15 cellular contexts compared by ENCODE assay signal in the genomic region with DNA sequence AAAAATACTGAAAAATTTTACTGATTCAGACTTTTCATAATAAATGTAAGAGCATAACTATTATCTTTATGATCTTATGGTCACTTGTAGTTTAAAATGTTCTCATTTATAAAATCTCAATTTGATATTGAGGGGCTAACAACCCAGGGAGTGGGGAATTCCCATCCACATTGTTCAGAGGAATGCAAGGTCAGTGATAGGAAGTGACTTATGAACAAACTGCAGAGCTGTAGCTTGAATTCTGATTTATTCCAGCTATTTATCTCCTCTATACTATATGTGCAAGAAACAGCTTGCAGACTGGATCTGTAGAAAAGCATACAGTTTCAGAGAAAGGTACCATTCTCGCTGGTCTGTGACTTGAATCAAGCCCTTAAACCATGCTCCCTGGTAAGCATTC.
DNase-seq lines count a peak whose midpoint lies in the region; ATAC-seq and TF ChIP-seq lines count a peak whose summit lies in the region.
"Had no signal": no experiment of that assay in that cellular context is flagged by ENCODE, and none has a peak within 500 bp of the region (broad histone marks: within the 10 kb centered on the region; RNA-seq: fewer than 3 reads in every experiment).

No MANE protein-coding gene starts in this region.

- H3K4me3 Mint-ChIP-seq in GM23338 (no peak overlapping the region), chondrocyte (ENCODE audit: unreplicated experiment) (no peak overlapping the region)
- H3K4me3 Mint-ChIP-seq: CD14-positive monocyte had no signal

- TF ChIP-seq CTCF in GM23338 (conservative IDR thresholded peaks at IDR 0.05; ENCODE audit: low read depth in 2 of 2) = no peak
- no peak for TF ChIP-seq CTCF in chondrocyte (IDR thresholded peaks at IDR 0.05)

- H3K9ac ChIP-seq in stomach smooth muscle (ENCODE audit: low read length in 2 of 2) = no peak overlapping the region

- H3K27ac Mint-ChIP-seq in GM23338 (no peak overlapping the region), chondrocyte (ENCODE audit: unreplicated experiment) (peak overlapping the region; percentile 73)

- DNase-seq in GM23338 (ENCODE audit: low spot score) = no peak
- DNase-seq in chondrocyte (ENCODE audit: low spot score) = no peak
- DNase-seq in activated CD4-positive, alpha-beta T cell treated with anti-CD3 and anti-CD28 coated beads, Interleukin-2, amount 50 U/mL, for 1 hour = no peak
- no peak for DNase-seq in stimulated activated CD4-positive, alpha-beta T cell treated with anti-CD3 and anti-CD28 coated beads, Interleukin-4, amount 100 ng/mL, for 1 hour
- DNase-seq: HCEC 1CT, NCI-H1436, NCI-H2029 treated with DMSO at 0.1 percent for 48 hours, NCI-H748 treated with DMSO at 0.1 percent for 48 hours, OCI-M1, SHP77 treated with DMSO at 0.1 percent for 48 hours had no signal

- no peaks in the 10 kb centered on the region for H3F3A ChIP-seq in GM23338 (replicated peaks; ENCODE audit: low read depth)

- H3K9me3 Mint-ChIP-seq in GM23338 (peaks cover 3% of the 10 kb centered on the region; the same call in 1 of the 3 replicates), chondrocyte (ENCODE audit: low read depth) (peaks cover 5% of the 10 kb centered on the region)

- H3K4me3 ChIP-seq in GM23338 (no peak overlapping the region), muscle layer of duodenum (ENCODE audit: low read depth in 1 of 2, low read length in 2 of 2) (no peak overlapping the region), stomach smooth muscle (ENCODE audit: low read length in 2 of 2) (no peak overlapping the region)

- H3K36me3 ChIP-seq in GM23338 (ENCODE audit: insufficient read depth) (no peaks in the 10 kb centered on the region), muscle layer of duodenum (ENCODE audit: control insufficient read depth in 1 of 2, insufficient read depth in 2 of 2, low read length in 2 of 2) (peaks cover 0 to 14% of the 10 kb centered on the region in 2 donors), stomach smooth muscle (ENCODE audit: control insufficient read depth in 2 of 2, insufficient read depth in 2 of 2, low read length in 2 of 2) (no peaks in the 10 kb centered on the region)

- H3K4me2 ChIP-seq in GM23338 = no peak overlapping the region

- H3K79me2 ChIP-seq in GM23338 (replicated peaks; ENCODE audit: insufficient read depth) = no peaks in the 10 kb centered on the region; the same call in 1 of the 2 replicates

- H3K27me3 Mint-ChIP-seq in GM23338 (ENCODE audit: insufficient read depth, low read depth, poor library complexity) = peaks cover 4% of the 10 kb centered on the region
- H3K27me3 Mint-ChIP-seq in chondrocyte (ENCODE audit: low read depth) = no peaks in the 10 kb centered on the region

- H3K9me2 ChIP-seq in GM23338 (ENCODE audit: insufficient read depth) = no peaks in the 10 kb centered on the region

- H3K36me3 Mint-ChIP-seq in GM23338 (ENCODE audit: low read depth) (peaks cover 14% of the 10 kb centered on the region), chondrocyte (ENCODE audit: low read depth) (peaks cover 12% of the 10 kb centered on the region)

- 0 out of 2 replicates have a peak, but pooled peaks cover 2% of the 10 kb centered on the region for H4K20me1 ChIP-seq in GM23338 (replicated peaks; ENCODE audit: insufficient read depth)

- no peak for ATAC-seq in GM23338
- no peak for ATAC-seq in GM21390 (IDR thresholded peaks at IDR 0.05; ENCODE audit: unreplicated experiment)

- no peaks in the 10 kb centered on the region for H3K27me3 ChIP-seq in GM23338 (ENCODE audit: insufficient read depth)
- H3K27me3 ChIP-seq in muscle layer of duodenum (ENCODE audit: low read depth, low read length) = no peaks in the 10 kb centered on the region
- H3K27me3 ChIP-seq in stomach smooth muscle (ENCODE audit: control insufficient read depth in 1 of 2, insufficient read depth in 2 of 2, low read length in 2 of 2) = no peaks in the 10 kb centered on the region

- H3K27ac ChIP-seq in GM23338 (ENCODE audit: low read depth) (peak overlapping the region; percentile 53; the same call in 1 of the 2 replicates), muscle layer of duodenum (ENCODE audit: low read length) (peak overlapping the region; percentile 46), stomach smooth muscle (ENCODE audit: low read length) (peak overlapping the region; percentile 0)
- H3K27ac ChIP-seq: HL-60 had no signal

- peaks cover 19% of the 10 kb centered on the region for H3K4me1 ChIP-seq in GM23338 (ENCODE audit: insufficient read depth)
- H3K4me1 ChIP-seq in muscle layer of duodenum (ENCODE audit: control insufficient read depth in 1 of 2, insufficient read depth in 2 of 2, low read length in 2 of 2) = peaks cover 11 to 32% of the 10 kb centered on the region in 2 donors
- H3K4me1 ChIP-seq in stomach smooth muscle (ENCODE audit: control insufficient read depth, insufficient read depth, low read length) = peaks cover 24% of the 10 kb centered on the region

- H2AFZ ChIP-seq in GM23338 = no peak overlapping the region

- H3K9me3 ChIP-seq in muscle layer of duodenum (ENCODE audit: control insufficient read depth in 1 of 2, low read length in 2 of 2) (no peaks in the 10 kb centered on the region), stomach smooth muscle (ENCODE audit: control insufficient read depth in 2 of 2, low read length in 2 of 2) (no peaks in the 10 kb centered on the region)

- H3K4me1 Mint-ChIP-seq in GM23338 (peaks cover 29% of the 10 kb centered on the region), chondrocyte (ENCODE audit: low read depth) (peaks cover 66% of the 10 kb centered on the region)
- H3K4me1 Mint-ChIP-seq: CD14-positive monocyte had no signal

TF ChIP-seq in GM23338, 12 proteins besides CTCF, POLR2A, EP300 and RAD21 (continues in another document):
- TF ChIP-seq STAT1 (IDR thresholded peaks at IDR 0.05; ENCODE audit: unreplicated experiment) = no peak
- TF ChIP-seq, protein P1, sequence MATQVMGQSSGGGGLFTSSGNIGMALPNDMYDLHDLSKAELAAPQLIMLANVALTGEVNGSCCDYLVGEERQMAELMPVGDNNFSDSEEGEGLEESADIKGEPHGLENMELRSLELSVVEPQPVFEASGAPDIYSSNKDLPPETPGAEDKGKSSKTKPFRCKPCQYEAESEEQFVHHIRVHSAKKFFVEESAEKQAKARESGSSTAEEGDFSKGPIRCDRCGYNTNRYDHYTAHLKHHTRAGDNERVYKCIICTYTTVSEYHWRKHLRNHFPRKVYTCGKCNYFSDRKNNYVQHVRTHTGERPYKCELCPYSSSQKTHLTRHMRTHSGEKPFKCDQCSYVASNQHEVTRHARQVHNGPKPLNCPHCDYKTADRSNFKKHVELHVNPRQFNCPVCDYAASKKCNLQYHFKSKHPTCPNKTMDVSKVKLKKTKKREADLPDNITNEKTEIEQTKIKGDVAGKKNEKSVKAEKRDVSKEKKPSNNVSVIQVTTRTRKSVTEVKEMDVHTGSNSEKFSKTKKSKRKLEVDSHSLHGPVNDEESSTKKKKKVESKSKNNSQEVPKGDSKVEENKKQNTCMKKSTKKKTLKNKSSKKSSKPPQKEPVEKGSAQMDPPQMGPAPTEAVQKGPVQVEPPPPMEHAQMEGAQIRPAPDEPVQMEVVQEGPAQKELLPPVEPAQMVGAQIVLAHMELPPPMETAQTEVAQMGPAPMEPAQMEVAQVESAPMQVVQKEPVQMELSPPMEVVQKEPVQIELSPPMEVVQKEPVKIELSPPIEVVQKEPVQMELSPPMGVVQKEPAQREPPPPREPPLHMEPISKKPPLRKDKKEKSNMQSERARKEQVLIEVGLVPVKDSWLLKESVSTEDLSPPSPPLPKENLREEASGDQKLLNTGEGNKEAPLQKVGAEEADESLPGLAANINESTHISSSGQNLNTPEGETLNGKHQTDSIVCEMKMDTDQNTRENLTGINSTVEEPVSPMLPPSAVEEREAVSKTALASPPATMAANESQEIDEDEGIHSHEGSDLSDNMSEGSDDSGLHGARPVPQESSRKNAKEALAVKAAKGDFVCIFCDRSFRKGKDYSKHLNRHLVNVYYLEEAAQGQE (IDR thresholded peaks at IDR 0.05; ENCODE audit: unreplicated experiment) = no peak
- TF ChIP-seq CREB1 (CRISPR knock-in tag; IDR thresholded peaks at IDR 0.05; ENCODE audit: low read depth) = no peak
- no peak for TF ChIP-seq ZNF331 (CRISPR knock-in tag; IDR thresholded peaks at IDR 0.05; ENCODE audit: low read depth)
- no peak for TF ChIP-seq JUNB (IDR thresholded peaks at IDR 0.05; ENCODE audit: unreplicated experiment)

Comparison
In these comparisons a context has a peak if more than half of its experiments do, and no peak if none do; other contexts are left out.
1. H3K27ac ChIP-seq: peak in every context shown above with its lines; median percentile 53 in GM23338; 46 in muscle layer of duodenum; 0 in stomach smooth muscle.